1 cellular context compared by ENCODE assay signal in genomic region chr11:133939558-133939957, GRCh38.
TF ChIP-seq lines count a peak whose summit lies in the region.

No MANE protein-coding gene starts in this region.

TF ChIP-seq in WTC11, 78 proteins besides CTCF, POLR2A, EP300 and RAD21 (continued from another document):
- TF ChIP-seq ARID4B (CRISPR knock-in tag; IDR thresholded peaks at IDR 0.05; ENCODE audit: borderline replicate concordance) (no peak), NR3C1 (CRISPR knock-in tag; conservative IDR thresholded peaks at IDR 0.05; ENCODE audit: low read depth) (no peak)
- TF ChIP-seq, protein P1, sequence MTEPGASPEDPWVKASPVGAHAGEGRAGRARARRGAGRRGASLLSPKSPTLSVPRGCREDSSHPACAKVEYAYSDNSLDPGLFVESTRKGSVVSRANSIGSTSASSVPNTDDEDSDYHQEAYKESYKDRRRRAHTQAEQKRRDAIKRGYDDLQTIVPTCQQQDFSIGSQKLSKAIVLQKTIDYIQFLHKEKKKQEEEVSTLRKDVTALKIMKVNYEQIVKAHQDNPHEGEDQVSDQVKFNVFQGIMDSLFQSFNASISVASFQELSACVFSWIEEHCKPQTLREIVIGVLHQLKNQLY (CRISPR knock-in tag; IDR thresholded peaks at IDR 0.05), result no peak
- TF ChIP-seq, protein P2, sequence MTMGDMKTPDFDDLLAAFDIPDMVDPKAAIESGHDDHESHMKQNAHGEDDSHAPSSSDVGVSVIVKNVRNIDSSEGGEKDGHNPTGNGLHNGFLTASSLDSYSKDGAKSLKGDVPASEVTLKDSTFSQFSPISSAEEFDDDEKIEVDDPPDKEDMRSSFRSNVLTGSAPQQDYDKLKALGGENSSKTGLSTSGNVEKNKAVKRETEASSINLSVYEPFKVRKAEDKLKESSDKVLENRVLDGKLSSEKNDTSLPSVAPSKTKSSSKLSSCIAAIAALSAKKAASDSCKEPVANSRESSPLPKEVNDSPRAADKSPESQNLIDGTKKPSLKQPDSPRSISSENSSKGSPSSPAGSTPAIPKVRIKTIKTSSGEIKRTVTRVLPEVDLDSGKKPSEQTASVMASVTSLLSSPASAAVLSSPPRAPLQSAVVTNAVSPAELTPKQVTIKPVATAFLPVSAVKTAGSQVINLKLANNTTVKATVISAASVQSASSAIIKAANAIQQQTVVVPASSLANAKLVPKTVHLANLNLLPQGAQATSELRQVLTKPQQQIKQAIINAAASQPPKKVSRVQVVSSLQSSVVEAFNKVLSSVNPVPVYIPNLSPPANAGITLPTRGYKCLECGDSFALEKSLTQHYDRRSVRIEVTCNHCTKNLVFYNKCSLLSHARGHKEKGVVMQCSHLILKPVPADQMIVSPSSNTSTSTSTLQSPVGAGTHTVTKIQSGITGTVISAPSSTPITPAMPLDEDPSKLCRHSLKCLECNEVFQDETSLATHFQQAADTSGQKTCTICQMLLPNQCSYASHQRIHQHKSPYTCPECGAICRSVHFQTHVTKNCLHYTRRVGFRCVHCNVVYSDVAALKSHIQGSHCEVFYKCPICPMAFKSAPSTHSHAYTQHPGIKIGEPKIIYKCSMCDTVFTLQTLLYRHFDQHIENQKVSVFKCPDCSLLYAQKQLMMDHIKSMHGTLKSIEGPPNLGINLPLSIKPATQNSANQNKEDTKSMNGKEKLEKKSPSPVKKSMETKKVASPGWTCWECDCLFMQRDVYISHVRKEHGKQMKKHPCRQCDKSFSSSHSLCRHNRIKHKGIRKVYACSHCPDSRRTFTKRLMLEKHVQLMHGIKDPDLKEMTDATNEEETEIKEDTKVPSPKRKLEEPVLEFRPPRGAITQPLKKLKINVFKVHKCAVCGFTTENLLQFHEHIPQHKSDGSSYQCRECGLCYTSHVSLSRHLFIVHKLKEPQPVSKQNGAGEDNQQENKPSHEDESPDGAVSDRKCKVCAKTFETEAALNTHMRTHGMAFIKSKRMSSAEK (CRISPR knock-in tag; IDR thresholded peaks at IDR 0.05; ENCODE audit: borderline replicate concordance), result no peak
